Comparison of ENCODE assay signal across 8 cellular contexts in genomic region chr18:24138281-24138883, GRCh38. TPM values are rescaled to one million over a fixed set of nuclear protein-coding genes. Genes with fewer than 3 reads are reported as not detected.
A peak's percentile ranks its signal among the peaks of the same experiment; 100 is the strongest.
DNase-seq lines count a peak whose midpoint lies in the region; ATAC-seq and TF ChIP-seq lines count a peak whose summit lies in the region.

No MANE protein-coding gene starts in this region.

- peak overlapping the region; percentile 85 to 97 (median 89) for H3K4me3 Mint-ChIP-seq in CD8-positive, alpha-beta memory T cell
- H3K4me3 Mint-ChIP-seq in nephron = peak overlapping the region; percentile 89 to 95 (median 90)

- peaks cover 0 to 17% (median 3%) of the 10 kb centered on the region in 3 donors for H3K36me3 Mint-ChIP-seq in CD8-positive, alpha-beta memory T cell
- peaks cover 4% of the 10 kb centered on the region for H3K36me3 Mint-ChIP-seq in nephron (ENCODE audit: low read depth)

- H3K4me3 ChIP-seq in CD8-positive, alpha-beta memory T cell (ENCODE audit: low read length) = peak overlapping the region; percentile 57
- H3K4me3 ChIP-seq in choroid plexus epithelial cell (ENCODE audit: low read depth, low read length) (peak overlapping the region; percentile 72), SJCRH30 (no peak overlapping the region)

- CTCF ChIA-PET in CD8-positive, alpha-beta memory T cell (lab: Charles Lee) = interaction anchor here (0.9 to 1.3 kb wide), 4 partner anchors 19 to 350 kb away, joined by 3 to 4 read pairs (median 3); no protein-coding TSS in a partner anchor

- H3K27ac ChIP-seq in CD8-positive, alpha-beta memory T cell (ENCODE audit: low read depth, low read length) = no peak overlapping the region
- H3K27ac ChIP-seq in SJCRH30 = no peak overlapping the region

- DNase-seq in CD8-positive, alpha-beta memory T cell = peak in 1 of 5 donors; percentile 8
- DNase-seq in choroid plexus epithelial cell (ENCODE audit: low read depth) (no peak), HUDEP-2 (lab: John Stamatoyannopoulos, UW; ENCODE audit: unreplicated experiment in 76 of 76) (no peak), SJCRH30 (no peak)
- no peak for DNase-seq in stimulated activated naive CD4-positive, alpha-beta T cell treated with Interleukin-2 at 50 U/mL for 16 hours (lab: John Stamatoyannopoulos, UW)

- peak; percentile 13 for ATAC-seq in HG03378 (IDR thresholded peaks at IDR 0.05; ENCODE audit: unreplicated experiment)
- ATAC-seq in HG02763 (IDR thresholded peaks at IDR 0.05; ENCODE audit: unreplicated experiment) = no peak

- H3K27me3 Mint-ChIP-seq in CD8-positive, alpha-beta memory T cell = peaks cover 12 to 15% of the 10 kb centered on the region in 2 donors
- H3K27me3 Mint-ChIP-seq in nephron (ENCODE audit: low read depth) = no peaks in the 10 kb centered on the region

- H3K27ac Mint-ChIP-seq in CD8-positive, alpha-beta memory T cell = peak overlapping the region; percentile 11 to 89 (median 76)
- peak overlapping the region; percentile 54 to 76 (median 70) for H3K27ac Mint-ChIP-seq in nephron

- H3K9me3 Mint-ChIP-seq in CD8-positive, alpha-beta memory T cell = no peaks in the 10 kb centered on the region
- peaks cover 3% of the 10 kb centered on the region for H3K9me3 Mint-ChIP-seq in nephron

- H3K27me3 ChIP-seq in CD8-positive, alpha-beta memory T cell (ENCODE audit: insufficient read depth, low read length, poor library complexity, severe bottlenecking) = peaks cover 4% of the 10 kb centered on the region
- H3K27me3 ChIP-seq in SJCRH30 = no peaks in the 10 kb centered on the region

- TF ChIP-seq CTCF in choroid plexus epithelial cell (conservative IDR thresholded peaks at IDR 0.05; ENCODE audit: low read depth, low read length) (no peak), nephron (IDR thresholded peaks at IDR 0.05; ENCODE audit: unreplicated experiment in 3 of 3) (no peak)

- peaks cover 9% of the 10 kb centered on the region for H3K4me1 ChIP-seq in CD8-positive, alpha-beta memory T cell (ENCODE audit: insufficient read depth, low read length)
- H3K4me1 ChIP-seq in SJCRH30 = no peaks in the 10 kb centered on the region

- peaks cover 29 to 36% (median 31%) of the 10 kb centered on the region in 3 donors for H3K4me1 Mint-ChIP-seq in CD8-positive, alpha-beta memory T cell
- no peaks in the 10 kb centered on the region for H3K4me1 Mint-ChIP-seq in nephron

- POLR2A ChIA-PET in CD8-positive, alpha-beta memory T cell (lab: Charles Lee) = interaction anchor here (0.7 to 1.2 kb wide), 4 partner anchors 13 to 477 kb away, joined by 3 to 4 read pairs (median 3); no protein-coding TSS in a partner anchor

- H3K36me3 ChIP-seq in CD8-positive, alpha-beta memory T cell (ENCODE audit: insufficient read depth, low read length) = no peaks in the 10 kb centered on the region
- no peaks in the 10 kb centered on the region for H3K36me3 ChIP-seq in SJCRH30

- no peaks in the 10 kb centered on the region for H3K9me3 ChIP-seq in CD8-positive, alpha-beta memory T cell (ENCODE audit: low read length)
- H3K9me3 ChIP-seq in SJCRH30 (replicated peaks) = no peaks in the 10 kb centered on the region

RNA-seq across cellular contexts. Expression of gene CABYR, which starts 0.5 kb away (rescaled TPM):
- 1 to 10 TPM; 1.2 to 1.7 TPM for total RNA-seq in CD8-positive, alpha-beta memory T cell
- 0.62 TPM for polyA plus RNA-seq in CD8-positive, alpha-beta memory T cell
- not detected in 2 replicates for total RNA-seq in SJCRH30 (2014; rRNA removed; shearing (Covaris generic))
